In the genomic region with DNA sequence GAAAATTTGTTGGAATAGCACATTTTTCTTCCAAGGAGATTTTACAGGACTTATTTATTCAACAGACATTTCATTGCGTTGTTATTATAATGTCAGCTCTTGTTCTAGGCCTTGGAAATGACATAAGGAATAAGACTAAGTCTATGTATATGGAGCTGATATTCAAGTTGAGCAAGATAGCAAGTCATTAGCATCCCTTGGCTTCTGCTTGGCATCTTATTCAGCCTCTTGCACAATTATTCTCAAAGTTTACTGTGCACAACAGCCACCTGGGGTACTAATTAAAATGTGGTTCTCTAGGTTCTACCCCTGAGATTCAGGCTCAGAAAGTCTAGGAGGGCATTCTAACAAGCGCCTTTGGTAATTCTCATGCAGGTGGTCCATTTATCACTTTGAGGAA, we compare ENCODE assay signal across 30 cellular contexts.
"Had no signal": no experiment of that assay in that cellular context is flagged by ENCODE, and none has a peak within 500 bp of the region (broad histone marks: within the 10 kb centered on the region; RNA-seq: fewer than 3 reads in every experiment).

No MANE protein-coding gene starts in this region.

- DNase-seq: activated CD4-positive, alpha-beta memory T cell treated with anti-CD3 and anti-CD28 coated beads for 36 hours; activated CD4-positive, alpha-beta T cell treated with anti-CD3 and anti-CD28 coated beads for 36 hours; activated CD4-positive, alpha-beta T cell treated with anti-CD3 and anti-CD28 coated beads, Interleukin-2, amount 10 ng/mL, durations not matched to agents 24 days and 14 days; activated CD4-positive, CD25-positive, alpha-beta regulatory T cell; activated CD4-positive, CD25-positive, alpha-beta regulatory T cell treated with anti-CD3 and anti-CD28 coated beads, Interleukin-2, amount 50 U/mL, for 72 hours; activated CD8-positive, alpha-beta memory T cell treated with anti-CD3 and anti-CD28 coated beads, Interleukin-2, amount 10 ng/mL, durations not matched to agents 7 days and 5 days; activated CD8-positive, alpha-beta memory T cell treated with anti-CD3 and anti-CD28 coated beads, Interleukin-2, amount 50 U/mL, for 4 hours; activated CD8-positive, alpha-beta T cell treated with anti-CD3 and anti-CD28 coated beads, Interleukin-2, amount 10 ng/mL, durations not matched to agents 7 days and 5 days; activated gamma-delta T cell; activated naive CD4-positive, alpha-beta T cell treated with Interleukin-2 at 50 U/mL for 16 hours; activated naive CD8-positive, alpha-beta T cell treated with anti-CD3 and anti-CD28 coated beads for 36 hours; activated naive CD8-positive, alpha-beta T cell treated with anti-CD3 and anti-CD28 coated beads, Interleukin-2, amount 50 U/mL, for 24 hours; activated T-cell treated with anti-CD3 and anti-CD28 coated beads, Interleukin-2, amount 50 U/mL, for 1 hour; activated T-cell treated with anti-CD3 and anti-CD28 coated beads, Interleukin-2, amount 50 U/mL, for 48 hours; adrenal gland; dorsolateral prefrontal cortex; effector memory CD4-positive, alpha-beta T cell; endodermal cell; erythroblast; esophagus squamous epithelium; foreskin keratinocyte; gastrocnemius medialis; glutamatergic neuron; heart left ventricle; hypothalamus; T-helper 1 cell; T-helper 17 cell had no signal

- H3K4me3 ChIP-seq: adrenal gland, ascending aorta, breast epithelium, coronary artery, dorsolateral prefrontal cortex, esophagus squamous epithelium, gastrocnemius medialis, heart left ventricle had no signal
